Comparison of ENCODE assay signal across 8 cellular contexts in genomic region chr1:110412576-110412975, GRCh38. TPM values are rescaled to one million over a fixed set of nuclear protein-coding genes. Genes with fewer than 3 reads are reported as not detected.
DNase-seq lines count a peak whose midpoint lies in the region; ATAC-seq and TF ChIP-seq lines count a peak whose summit lies in the region.

No MANE protein-coding gene starts in this region.

- H3K27ac Mint-ChIP-seq in CD14-positive monocyte = peak overlapping the region in 2 of 7 donors; percentile 48 to 87
- no peak overlapping the region for H3K27ac Mint-ChIP-seq in activated CD4-positive, alpha-beta T cell treated with anti-CD3 and anti-CD28 coated beads, Interleukin-2, amount 10 ng/mL, durations not matched to agents 7 days and 5 days

- peaks cover 15% of the 10 kb centered on the region for H3K4me1 Mint-ChIP-seq in CD14-positive monocyte
- peaks cover 15% of the 10 kb centered on the region for H3K4me1 Mint-ChIP-seq in activated CD4-positive, alpha-beta T cell treated with anti-CD3 and anti-CD28 coated beads, Interleukin-2, amount 10 ng/mL, durations not matched to agents 7 days and 5 days

- DNase-seq in CD14-positive monocyte (ENCODE audit: low spot score) (peak; percentile 71), GOT3 (lab: John Stamatoyannopoulos, UW) (peak; percentile 4), NCI-H446 treated with DMSO at 0.1 percent for 48 hours (lab: John Stamatoyannopoulos, UW) (peak; percentile 34), dermis microvascular lymphatic vessel endothelial cell (ENCODE audit: low read depth in 2 of 2) (peak; percentile 34 to 63), lung (ENCODE audit: low spot score) (peak; percentile 74)
- DNase-seq in activated CD4-positive, alpha-beta T cell treated with anti-CD3 and anti-CD28 coated beads, Interleukin-2, amount 10 ng/mL, durations not matched to agents 7 days and 5 days = peak; percentile 71
- DNase-seq in stimulated activated CD8-positive, alpha-beta memory T cell treated with anti-CD3 and anti-CD28 coated beads, Interleukin-15, amount 100 ng/mL, for 1 hour (ENCODE audit: low read depth) = peak; percentile 45

- no peak overlapping the region for H3K27ac ChIP-seq in lung (ENCODE audit: low read depth in 1 of 2, low read length in 1 of 2)

- H3K4me3 ChIP-seq in lung = no peak overlapping the region

- no peaks in the 10 kb centered on the region for H3K36me3 Mint-ChIP-seq in CD14-positive monocyte
- no peaks in the 10 kb centered on the region for H3K36me3 Mint-ChIP-seq in activated CD4-positive, alpha-beta T cell treated with anti-CD3 and anti-CD28 coated beads, Interleukin-2, amount 10 ng/mL, durations not matched to agents 7 days and 5 days (ENCODE audit: low read depth)

- no peaks in the 10 kb centered on the region for H3K36me3 ChIP-seq in lung (ENCODE audit: control insufficient read depth in 2 of 2, insufficient read depth in 2 of 2, low read length in 2 of 2)

- peaks cover 1 to 5% of the 10 kb centered on the region in 2 donors for H3K4me1 ChIP-seq in lung (ENCODE audit: control insufficient read depth in 2 of 2, insufficient read depth in 2 of 2, low read length in 2 of 2)

- intact Hi-C loops in CD14-positive monocyte (cut with micrococcal nuclease) = loop anchor here (1.0 to 2.0 kb wide), 2 partner anchors 48 kb away; no protein-coding TSS in a partner anchor

- no peaks in the 10 kb centered on the region for H3K9me3 ChIP-seq in lung (ENCODE audit: control insufficient read depth in 2 of 2, insufficient read depth in 1 of 2, low read length in 1 of 2)

- H3K4me3 Mint-ChIP-seq in CD14-positive monocyte = no peak overlapping the region
- no peak overlapping the region for H3K4me3 Mint-ChIP-seq in activated CD4-positive, alpha-beta T cell treated with anti-CD3 and anti-CD28 coated beads, Interleukin-2, amount 10 ng/mL, durations not matched to agents 7 days and 5 days

- H3K27me3 ChIP-seq in lung (ENCODE audit: control insufficient read depth, insufficient read depth) = no peaks in the 10 kb centered on the region

- TF ChIP-seq CTCF in CD14-positive monocyte (IDR thresholded peaks at IDR 0.05) (peak; percentile 86), lung (IDR thresholded peaks at IDR 0.05; ENCODE audit: control extremely low read depth, extremely low read depth) (peak; percentile 41)

- H3K27me3 Mint-ChIP-seq in CD14-positive monocyte (ENCODE audit: low read depth in 3 of 3) = peaks cover 0 to 3% (median 2%) of the 10 kb centered on the region in 3 donors
- no peaks in the 10 kb centered on the region for H3K27me3 Mint-ChIP-seq in activated CD4-positive, alpha-beta T cell treated with anti-CD3 and anti-CD28 coated beads, Interleukin-2, amount 10 ng/mL, durations not matched to agents 7 days and 5 days

- POLR2A ChIA-PET in activated CD4-positive, alpha-beta T cell treated with anti-CD3 and anti-CD28 coated beads, Interleukin-2, amount 10 ng/mL, durations not matched to agents 7 days and 5 days (lab: Charles Lee) = no interaction called here

- CTCF ChIA-PET in activated CD4-positive, alpha-beta T cell treated with anti-CD3 and anti-CD28 coated beads, Interleukin-2, amount 10 ng/mL, durations not matched to agents 7 days and 5 days (lab: Charles Lee) = interaction anchor here (0.6 to 5.7 kb wide), 14 partner anchors 8 to 205 kb away, joined by 3 to 31 read pairs (median 3); no protein-coding TSS in a partner anchor

- H3K9me3 Mint-ChIP-seq in CD14-positive monocyte = no peaks in the 10 kb centered on the region
- no peaks in the 10 kb centered on the region for H3K9me3 Mint-ChIP-seq in activated CD4-positive, alpha-beta T cell treated with anti-CD3 and anti-CD28 coated beads, Interleukin-2, amount 10 ng/mL, durations not matched to agents 7 days and 5 days

- ATAC-seq in lung (ENCODE audit: insufficient read depth, low FRiP score) (peak; percentile 76), GM19452 (IDR thresholded peaks at IDR 0.05; ENCODE audit: unreplicated experiment) (no peak)

- 20 to 21% methylated on average over 4 of the region's 4 CpGs for WGBS in lung, 2 donors

RNA-seq across cellular contexts. Expression of gene LAMTOR5, which starts 5.1 kb away (rescaled TPM):
- 100 to 1,000 TPM; 368 to 420 TPM for polyA plus RNA-seq in CD14-positive monocyte
- total RNA-seq in activated CD4-positive, alpha-beta T cell treated with anti-CD3 and anti-CD28 coated beads, Interleukin-2, amount 10 ng/mL, durations not matched to agents 7 days and 5 days = 100 to 1,000 TPM; 113 to 120 TPM
- 69.8 and 71.4 TPM in 2 replicates for total RNA-seq in dermis microvascular lymphatic vessel endothelial cell
- total RNA-seq in lung = 100 to 1,000 TPM in 1 of 2 donors, 10 to 100 TPM in 1; 45.6 to 115 TPM
- polyA plus RNA-seq in lung = 100 to 1,000 TPM; 369 to 427 TPM

RNA-seq across cellular contexts. Expression of gene SLC16A4, which starts 21.8 kb away (rescaled TPM):
- polyA plus RNA-seq in CD14-positive monocyte = under 1 TPM; 0.25 to 0.26 TPM
- total RNA-seq in activated CD4-positive, alpha-beta T cell treated with anti-CD3 and anti-CD28 coated beads, Interleukin-2, amount 10 ng/mL, durations not matched to agents 7 days and 5 days = under 1 TPM in 1 of 2 experiments, not detected in 1; 0.27 TPM
- total RNA-seq in dermis microvascular lymphatic vessel endothelial cell = 0.13 and 0.25 TPM in 2 replicates
- 10 to 100 TPM in 1 of 2 donors, 1 to 10 TPM in 1; 6.8 to 12.0 TPM for total RNA-seq in lung
- polyA plus RNA-seq in lung = 1 to 10 TPM; 4.6 to 8.5 TPM

RNA-seq across cellular contexts. Expression of gene PROK1, which starts 38.4 kb away (rescaled TPM):
- polyA plus RNA-seq in CD14-positive monocyte (not detected), lung (under 1 TPM; 0.05 to 0.22 TPM)
- total RNA-seq in activated CD4-positive, alpha-beta T cell treated with anti-CD3 and anti-CD28 coated beads, Interleukin-2, amount 10 ng/mL, durations not matched to agents 7 days and 5 days = not detected
- total RNA-seq in dermis microvascular lymphatic vessel endothelial cell (not detected in 2 replicates), lung (not detected)

Comparison
In these comparisons a context has a peak if more than half of its experiments do, and no peak if none do; other contexts are left out.
1. DNase-seq: peak in every context shown above with its lines; median percentile 74 in lung; 71 in CD14-positive monocyte; 71 in activated CD4-positive, alpha-beta T cell treated with anti-CD3 and anti-CD28 coated beads, Interleukin-2, amount 10 ng/mL, durations not matched to agents 7 days and 5 days; 48 in dermis microvascular lymphatic vessel endothelial cell; 45 in stimulated activated CD8-positive, alpha-beta memory T cell treated with anti-CD3 and anti-CD28 coated beads, Interleukin-15, amount 100 ng/mL, for 1 hour; 34 in NCI-H446 treated with DMSO at 0.1 percent for 48 hours; 4 in GOT3.